Comparison of ENCODE assay signal across 2 cellular contexts in genomic region chr5:61702784-61703183, GRCh38.
TF ChIP-seq lines count a peak whose summit lies in the region.

No MANE protein-coding gene starts in this region.

TF ChIP-seq in GM23338, 12 proteins besides CTCF, POLR2A, EP300 and RAD21 (continued from another document):
- TF ChIP-seq ETS1 (IDR thresholded peaks at IDR 0.05) (no peak), ZNF331 (CRISPR knock-in tag; IDR thresholded peaks at IDR 0.05; ENCODE audit: low read depth) (no peak), POLR2AphosphoS5 (IDR thresholded peaks at IDR 0.05; ENCODE audit: low read depth) (no peak), NANOG (IDR thresholded peaks at IDR 0.05; ENCODE audit: borderline replicate concordance) (no peak)

TF ChIP-seq in HepG2, 621 proteins besides CTCF, POLR2A, EP300 and RAD21 (continued from another document):
- no peak for TF ChIP-seq PRDM15 (CRISPR knock-in tag; IDR thresholded peaks at IDR 0.05)
- TF ChIP-seq ZNF501 (CRISPR knock-in tag; IDR thresholded peaks at IDR 0.05), result no peak
- TF ChIP-seq ZFP91 (CRISPR knock-in tag; IDR thresholded peaks at IDR 0.05; ENCODE audit: borderline replicate concordance), result no peak
- TF ChIP-seq ZNF841 (CRISPR knock-in tag; IDR thresholded peaks at IDR 0.05; ENCODE audit: borderline replicate concordance), result no peak
- TF ChIP-seq JARID2 (CRISPR knock-in tag; IDR thresholded peaks at IDR 0.05; ENCODE audit: insufficient replicate concordance), result no peak
- TF ChIP-seq ZNF260 (CRISPR knock-in tag; IDR thresholded peaks at IDR 0.05; ENCODE audit: borderline replicate concordance, low read depth), result no peak
- no peak for TF ChIP-seq DZIP1 (CRISPR knock-in tag; IDR thresholded peaks at IDR 0.05)
- TF ChIP-seq ZNF775 (CRISPR knock-in tag; IDR thresholded peaks at IDR 0.05; ENCODE audit: borderline replicate concordance), result no peak
- no peak for TF ChIP-seq ZFP37 (CRISPR knock-in tag; IDR thresholded peaks at IDR 0.05; ENCODE audit: borderline replicate concordance)
- TF ChIP-seq PHF20 (CRISPR knock-in tag; IDR thresholded peaks at IDR 0.05), result no peak
